17 cellular contexts compared by ENCODE assay signal in genomic region chr3:188520466-188520865, GRCh38.
"Had no signal": no experiment of that assay in that cellular context is flagged by ENCODE, and none has a peak within 500 bp of the region (broad histone marks: within the 10 kb centered on the region; RNA-seq: fewer than 3 reads in every experiment).

No MANE protein-coding gene starts in this region.

- H3K4me1 ChIP-seq: spleen had no signal

- ATAC-seq: body of pancreas, right lobe of liver had no signal

- H3K27ac ChIP-seq: body of pancreas, spleen, upper lobe of left lung had no signal

- H3K27me3 ChIP-seq: body of pancreas, right lobe of liver, spleen, upper lobe of left lung had no signal

- H3K27me3 Mint-ChIP-seq: activated naive CD4-positive, alpha-beta T cell treated with anti-CD3 and anti-CD28 coated beads, Interleukin-2, amount 10 ng/mL, durations not matched to agents 7 days and 5 days; progenitor cell of endocrine pancreas; stimulated activated naive CD8-positive, alpha-beta T cell treated with anti-CD3 and anti-CD28 coated beads, Interleukin-15, Interleukin-2, amounts not matched to agents 100 ng/mL and 50 ng/mL, for 24 hours had no signal

- H3K4me3 ChIP-seq: body of pancreas, right lobe of liver, spleen, upper lobe of left lung had no signal

- H3K9me3 Mint-ChIP-seq: activated naive CD4-positive, alpha-beta T cell treated with anti-CD3 and anti-CD28 coated beads, Interleukin-2, amount 10 ng/mL, durations not matched to agents 7 days and 5 days; stimulated activated naive CD8-positive, alpha-beta T cell treated with anti-CD3 and anti-CD28 coated beads, Interleukin-15, Interleukin-2, amounts not matched to agents 100 ng/mL and 50 ng/mL, for 24 hours had no signal

- H3K4me3 Mint-ChIP-seq: activated naive CD4-positive, alpha-beta T cell treated with anti-CD3 and anti-CD28 coated beads, Interleukin-2, amount 10 ng/mL, durations not matched to agents 7 days and 5 days; nephron progenitor cell; stimulated activated naive CD8-positive, alpha-beta T cell treated with anti-CD3 and anti-CD28 coated beads, Interleukin-15, Interleukin-2, amounts not matched to agents 100 ng/mL and 50 ng/mL, for 24 hours had no signal

- H3K4me1 Mint-ChIP-seq: activated naive CD4-positive, alpha-beta T cell treated with anti-CD3 and anti-CD28 coated beads, Interleukin-2, amount 10 ng/mL, durations not matched to agents 7 days and 5 days had no signal

- DNase-seq: activated CD4-positive, alpha-beta T cell treated with anti-CD3 and anti-CD28 coated beads for 1 hour; activated CD4-positive, alpha-beta T cell treated with anti-CD3 and anti-CD28 coated beads, Interleukin-2, amount 50 U/mL, for 48 hours; activated naive CD4-positive, alpha-beta T cell treated with anti-CD3 and anti-CD28 coated beads, Interleukin-2, amount 10 ng/mL, durations not matched to agents 7 days and 5 days; body of pancreas; central memory CD4-positive, alpha-beta T cell; cortex of kidney; glutamatergic neuron; kidney glomerular epithelial cell; mesendoderm; nephron progenitor cell; occipital lobe; right lobe of liver; spleen; upper lobe of left lung had no signal

- H3K9me3 ChIP-seq: body of pancreas, right lobe of liver, spleen, upper lobe of left lung had no signal

- H3K27ac Mint-ChIP-seq: activated naive CD4-positive, alpha-beta T cell treated with anti-CD3 and anti-CD28 coated beads, Interleukin-2, amount 10 ng/mL, durations not matched to agents 7 days and 5 days; activated T-helper 2 cell treated with anti-CD3 and anti-CD28 coated beads, Interferon-gamma antibody, Interleukin-2, Interleukin-4, amounts not matched to agents 10 μg/mL and 5 μg/mL and 100 μg/mL, durations not matched to agents 14 hours and 24 hours and 36 hours; nephron progenitor cell; progenitor cell of endocrine pancreas; stimulated activated naive CD8-positive, alpha-beta T cell treated with anti-CD3 and anti-CD28 coated beads, Interleukin-15, Interleukin-2, amounts not matched to agents 100 ng/mL and 50 ng/mL, for 24 hours had no signal
